ENCODE assay signal across 8 cellular contexts in genomic region chr14:65230287-65230728, GRCh38.
A peak's percentile ranks its signal among the peaks of the same experiment; 100 is the strongest.
DNase-seq lines count a peak whose midpoint lies in the region; ATAC-seq, FAIRE-seq and TF ChIP-seq lines count a peak whose summit lies in the region.

No MANE protein-coding gene starts in this region.

- intact Hi-C loops in heart right ventricle (cut with DNase I) (loop anchor here in 1 of 10 donors (10.0 kb wide), 1 partner anchor 104 kb away; no protein-coding TSS in a partner anchor), posterior vena cava (cut with DNase I) (loop anchor here in 1 of 2 donors (2.0 kb wide), 1 partner anchor 16 kb away; no protein-coding TSS in a partner anchor)

- peak overlapping the region; percentile 81 for H3K4me3 Mint-ChIP-seq in activated CD8-positive, alpha-beta T cell treated with anti-CD3 and anti-CD28 coated beads, Interleukin-2, amount 10 ng/mL, durations not matched to agents 7 days and 5 days

- H3K4me3 ChIP-seq in AG10803 (ENCODE audit: low read length), result peak overlapping the region; percentile 48
- peak overlapping the region in 9 of 10 donors; percentile 11 to 52 (median 45) for H3K4me3 ChIP-seq in heart right ventricle
- peak overlapping the region; percentile 64 for H3K4me3 ChIP-seq in rectal smooth muscle tissue (ENCODE audit: low read length)

- TF ChIP-seq POLR2A in H54 (IDR thresholded peaks at IDR 0.05; ENCODE audit: low read depth, low read length), result no peak

- DNase-seq in AG10803 (ENCODE audit: low read depth), result no peak
- peak; percentile 86 for DNase-seq in NCI-H1105 (lab: John Stamatoyannopoulos, UW)
- no peak for DNase-seq in activated CD8-positive, alpha-beta T cell treated with anti-CD3 and anti-CD28 coated beads, Interleukin-2, amount 10 ng/mL, durations not matched to agents 7 days and 5 days
- peak; percentile 38 to 78 for DNase-seq in heart right ventricle
- DNase-seq in posterior vena cava (ENCODE audit: low spot score), result no peak
- DNase-seq in H54 (ENCODE audit: insufficient read length, low spot score), result no peak
- no peak for DNase-seq in cortex of kidney (lab: John Stamatoyannopoulos, UW)

- FAIRE-seq in H54 (lab: Jason Lieb, UNC), result no peak

- H3K4me1 Mint-ChIP-seq in activated CD8-positive, alpha-beta T cell treated with anti-CD3 and anti-CD28 coated beads, Interleukin-2, amount 10 ng/mL, durations not matched to agents 7 days and 5 days (ENCODE audit: low read depth), result peaks cover 45% of the 10 kb centered on the region

- TF ChIP-seq CTCF in AG10803 (conservative IDR thresholded peaks at IDR 0.05; ENCODE audit: low read length) (no peak), heart right ventricle (IDR thresholded peaks at IDR 0.05) (no peak)

- no peak overlapping the region for H3K9ac ChIP-seq in rectal smooth muscle tissue (ENCODE audit: low read length)

- peaks cover 0 to 47% (median 11%) of the 10 kb centered on the region in 9 donors for H3K4me1 ChIP-seq in heart right ventricle
- H3K4me1 ChIP-seq in rectal smooth muscle tissue (ENCODE audit: control insufficient read depth, insufficient read depth, low read length), result no peaks in the 10 kb centered on the region

- CTCF ChIA-PET in activated CD8-positive, alpha-beta T cell treated with anti-CD3 and anti-CD28 coated beads, Interleukin-2, amount 10 ng/mL, durations not matched to agents 7 days and 5 days (lab: Charles Lee), result interaction anchor here (1.1 kb wide), 1 partner anchor 14 kb away, joined by 3 read pairs; no protein-coding TSS in a partner anchor

- peak overlapping the region; percentile 97 for H3K27ac Mint-ChIP-seq in activated CD8-positive, alpha-beta T cell treated with anti-CD3 and anti-CD28 coated beads, Interleukin-2, amount 10 ng/mL, durations not matched to agents 7 days and 5 days

- H3K36me3 ChIP-seq in heart right ventricle (no peaks in the 10 kb centered on the region), rectal smooth muscle tissue (ENCODE audit: control insufficient read depth, insufficient read depth, low read length) (no peaks in the 10 kb centered on the region)

- peaks cover 5% of the 10 kb centered on the region for H3K27me3 Mint-ChIP-seq in activated CD8-positive, alpha-beta T cell treated with anti-CD3 and anti-CD28 coated beads, Interleukin-2, amount 10 ng/mL, durations not matched to agents 7 days and 5 days (ENCODE audit: low read depth)

- no peak for ATAC-seq in activated CD8-positive, alpha-beta T cell treated with anti-CD3 and anti-CD28 coated beads, Interleukin-2, amount 10 ng/mL, durations not matched to agents 7 days and 5 days
- peak; percentile 70 to 95 (median 90) for ATAC-seq in heart right ventricle

- H3K9me3 ChIP-seq in heart right ventricle, result no peaks in the 10 kb centered on the region

- no peaks in the 10 kb centered on the region for H3K36me3 Mint-ChIP-seq in activated CD8-positive, alpha-beta T cell treated with anti-CD3 and anti-CD28 coated beads, Interleukin-2, amount 10 ng/mL, durations not matched to agents 7 days and 5 days (ENCODE audit: low read depth)

- no peaks in the 10 kb centered on the region for H3K27me3 ChIP-seq in heart right ventricle
- H3K27me3 ChIP-seq in rectal smooth muscle tissue (ENCODE audit: control insufficient read depth, insufficient read depth, low read length), result no peaks in the 10 kb centered on the region

- peak overlapping the region; percentile 51 to 95 (median 86) for H3K27ac ChIP-seq in heart right ventricle
- peak overlapping the region; percentile 63 for H3K27ac ChIP-seq in rectal smooth muscle tissue (ENCODE audit: low read depth, low read length)

- no peaks in the 10 kb centered on the region for H3K9me3 Mint-ChIP-seq in activated CD8-positive, alpha-beta T cell treated with anti-CD3 and anti-CD28 coated beads, Interleukin-2, amount 10 ng/mL, durations not matched to agents 7 days and 5 days (ENCODE audit: insufficient read depth)

- POLR2A ChIA-PET in activated CD8-positive, alpha-beta T cell treated with anti-CD3 and anti-CD28 coated beads, Interleukin-2, amount 10 ng/mL, durations not matched to agents 7 days and 5 days (lab: Charles Lee), result interaction anchor here (2.2 kb wide), 1 partner anchor 182 kb away, joined by 8 read pairs; the partner anchor contains the start of gene FUT8

- WGBS in heart right ventricle, 2 donors, result 26% methylated on average over 10 of the region's 10 CpGs

Comparison
In these comparisons a context has a peak if more than half of its experiments do, and no peak if none do; other contexts are left out.
1. DNase-seq: peak in NCI-H1105 (single experiment) and heart right ventricle (2 of 2); none in AG10803 (single experiment), activated CD8-positive, alpha-beta T cell treated with anti-CD3 and anti-CD28 coated beads, Interleukin-2, amount 10 ng/mL, durations not matched to agents 7 days and 5 days (single experiment), posterior vena cava (single experiment), H54 (single experiment) and cortex of kidney (single experiment).
2. Peak in every context shown above with its lines, with median percentiles within 50 percentile points of each other: H3K4me3 ChIP-seq.